Comparison of ENCODE assay signal across 1 cellular context in genomic region chr6:150363733-150364132, GRCh38.
TF ChIP-seq lines count a peak whose summit lies in the region.

No MANE protein-coding gene starts in this region.

TF ChIP-seq in K562, 482 proteins besides CTCF, POLR2A, EP300 and RAD21 (continued from another document):
- TF ChIP-seq, protein P1, sequence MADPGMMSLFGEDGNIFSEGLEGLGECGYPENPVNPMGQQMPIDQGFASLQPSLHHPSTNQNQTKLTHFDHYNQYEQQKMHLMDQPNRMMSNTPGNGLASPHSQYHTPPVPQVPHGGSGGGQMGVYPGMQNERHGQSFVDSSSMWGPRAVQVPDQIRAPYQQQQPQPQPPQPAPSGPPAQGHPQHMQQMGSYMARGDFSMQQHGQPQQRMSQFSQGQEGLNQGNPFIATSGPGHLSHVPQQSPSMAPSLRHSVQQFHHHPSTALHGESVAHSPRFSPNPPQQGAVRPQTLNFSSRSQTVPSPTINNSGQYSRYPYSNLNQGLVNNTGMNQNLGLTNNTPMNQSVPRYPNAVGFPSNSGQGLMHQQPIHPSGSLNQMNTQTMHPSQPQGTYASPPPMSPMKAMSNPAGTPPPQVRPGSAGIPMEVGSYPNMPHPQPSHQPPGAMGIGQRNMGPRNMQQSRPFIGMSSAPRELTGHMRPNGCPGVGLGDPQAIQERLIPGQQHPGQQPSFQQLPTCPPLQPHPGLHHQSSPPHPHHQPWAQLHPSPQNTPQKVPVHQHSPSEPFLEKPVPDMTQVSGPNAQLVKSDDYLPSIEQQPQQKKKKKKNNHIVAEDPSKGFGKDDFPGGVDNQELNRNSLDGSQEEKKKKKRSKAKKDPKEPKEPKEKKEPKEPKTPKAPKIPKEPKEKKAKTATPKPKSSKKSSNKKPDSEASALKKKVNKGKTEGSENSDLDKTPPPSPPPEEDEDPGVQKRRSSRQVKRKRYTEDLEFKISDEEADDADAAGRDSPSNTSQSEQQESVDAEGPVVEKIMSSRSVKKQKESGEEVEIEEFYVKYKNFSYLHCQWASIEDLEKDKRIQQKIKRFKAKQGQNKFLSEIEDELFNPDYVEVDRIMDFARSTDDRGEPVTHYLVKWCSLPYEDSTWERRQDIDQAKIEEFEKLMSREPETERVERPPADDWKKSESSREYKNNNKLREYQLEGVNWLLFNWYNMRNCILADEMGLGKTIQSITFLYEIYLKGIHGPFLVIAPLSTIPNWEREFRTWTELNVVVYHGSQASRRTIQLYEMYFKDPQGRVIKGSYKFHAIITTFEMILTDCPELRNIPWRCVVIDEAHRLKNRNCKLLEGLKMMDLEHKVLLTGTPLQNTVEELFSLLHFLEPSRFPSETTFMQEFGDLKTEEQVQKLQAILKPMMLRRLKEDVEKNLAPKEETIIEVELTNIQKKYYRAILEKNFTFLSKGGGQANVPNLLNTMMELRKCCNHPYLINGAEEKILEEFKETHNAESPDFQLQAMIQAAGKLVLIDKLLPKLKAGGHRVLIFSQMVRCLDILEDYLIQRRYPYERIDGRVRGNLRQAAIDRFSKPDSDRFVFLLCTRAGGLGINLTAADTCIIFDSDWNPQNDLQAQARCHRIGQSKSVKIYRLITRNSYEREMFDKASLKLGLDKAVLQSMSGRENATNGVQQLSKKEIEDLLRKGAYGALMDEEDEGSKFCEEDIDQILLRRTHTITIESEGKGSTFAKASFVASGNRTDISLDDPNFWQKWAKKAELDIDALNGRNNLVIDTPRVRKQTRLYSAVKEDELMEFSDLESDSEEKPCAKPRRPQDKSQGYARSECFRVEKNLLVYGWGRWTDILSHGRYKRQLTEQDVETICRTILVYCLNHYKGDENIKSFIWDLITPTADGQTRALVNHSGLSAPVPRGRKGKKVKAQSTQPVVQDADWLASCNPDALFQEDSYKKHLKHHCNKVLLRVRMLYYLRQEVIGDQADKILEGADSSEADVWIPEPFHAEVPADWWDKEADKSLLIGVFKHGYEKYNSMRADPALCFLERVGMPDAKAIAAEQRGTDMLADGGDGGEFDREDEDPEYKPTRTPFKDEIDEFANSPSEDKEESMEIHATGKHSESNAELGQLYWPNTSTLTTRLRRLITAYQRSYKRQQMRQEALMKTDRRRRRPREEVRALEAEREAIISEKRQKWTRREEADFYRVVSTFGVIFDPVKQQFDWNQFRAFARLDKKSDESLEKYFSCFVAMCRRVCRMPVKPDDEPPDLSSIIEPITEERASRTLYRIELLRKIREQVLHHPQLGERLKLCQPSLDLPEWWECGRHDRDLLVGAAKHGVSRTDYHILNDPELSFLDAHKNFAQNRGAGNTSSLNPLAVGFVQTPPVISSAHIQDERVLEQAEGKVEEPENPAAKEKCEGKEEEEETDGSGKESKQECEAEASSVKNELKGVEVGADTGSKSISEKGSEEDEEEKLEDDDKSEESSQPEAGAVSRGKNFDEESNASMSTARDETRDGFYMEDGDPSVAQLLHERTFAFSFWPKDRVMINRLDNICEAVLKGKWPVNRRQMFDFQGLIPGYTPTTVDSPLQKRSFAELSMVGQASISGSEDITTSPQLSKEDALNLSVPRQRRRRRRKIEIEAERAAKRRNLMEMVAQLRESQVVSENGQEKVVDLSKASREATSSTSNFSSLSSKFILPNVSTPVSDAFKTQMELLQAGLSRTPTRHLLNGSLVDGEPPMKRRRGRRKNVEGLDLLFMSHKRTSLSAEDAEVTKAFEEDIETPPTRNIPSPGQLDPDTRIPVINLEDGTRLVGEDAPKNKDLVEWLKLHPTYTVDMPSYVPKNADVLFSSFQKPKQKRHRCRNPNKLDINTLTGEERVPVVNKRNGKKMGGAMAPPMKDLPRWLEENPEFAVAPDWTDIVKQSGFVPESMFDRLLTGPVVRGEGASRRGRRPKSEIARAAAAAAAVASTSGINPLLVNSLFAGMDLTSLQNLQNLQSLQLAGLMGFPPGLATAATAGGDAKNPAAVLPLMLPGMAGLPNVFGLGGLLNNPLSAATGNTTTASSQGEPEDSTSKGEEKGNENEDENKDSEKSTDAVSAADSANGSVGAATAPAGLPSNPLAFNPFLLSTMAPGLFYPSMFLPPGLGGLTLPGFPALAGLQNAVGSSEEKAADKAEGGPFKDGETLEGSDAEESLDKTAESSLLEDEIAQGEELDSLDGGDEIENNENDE (IDR thresholded peaks at IDR 0.05; ENCODE audit: low read depth, low read length) = no peak
- no peak for TF ChIP-seq MYC (IDR thresholded peaks at IDR 0.05; ENCODE audit: low read depth, low read length)
- TF ChIP-seq MYC (CRISPR knock-in tag; IDR thresholded peaks at IDR 0.05; ENCODE audit: borderline replicate concordance, low read depth) = no peak
- no peak for TF ChIP-seq ZNF239 (CRISPR knock-in tag; IDR thresholded peaks at IDR 0.05)
- no peak for TF ChIP-seq AFF4 (CRISPR knock-in tag; IDR thresholded peaks at IDR 0.05)
- TF ChIP-seq TRIM25 (IDR thresholded peaks at IDR 0.05; ENCODE audit: borderline replicate concordance) = no peak
- TF ChIP-seq PKNOX1 (IDR thresholded peaks at IDR 0.05) = peak; percentile 83
- TF ChIP-seq ZNF408 (CRISPR knock-in tag; IDR thresholded peaks at IDR 0.05; ENCODE audit: low read depth) = no peak
- TF ChIP-seq, protein P2, sequence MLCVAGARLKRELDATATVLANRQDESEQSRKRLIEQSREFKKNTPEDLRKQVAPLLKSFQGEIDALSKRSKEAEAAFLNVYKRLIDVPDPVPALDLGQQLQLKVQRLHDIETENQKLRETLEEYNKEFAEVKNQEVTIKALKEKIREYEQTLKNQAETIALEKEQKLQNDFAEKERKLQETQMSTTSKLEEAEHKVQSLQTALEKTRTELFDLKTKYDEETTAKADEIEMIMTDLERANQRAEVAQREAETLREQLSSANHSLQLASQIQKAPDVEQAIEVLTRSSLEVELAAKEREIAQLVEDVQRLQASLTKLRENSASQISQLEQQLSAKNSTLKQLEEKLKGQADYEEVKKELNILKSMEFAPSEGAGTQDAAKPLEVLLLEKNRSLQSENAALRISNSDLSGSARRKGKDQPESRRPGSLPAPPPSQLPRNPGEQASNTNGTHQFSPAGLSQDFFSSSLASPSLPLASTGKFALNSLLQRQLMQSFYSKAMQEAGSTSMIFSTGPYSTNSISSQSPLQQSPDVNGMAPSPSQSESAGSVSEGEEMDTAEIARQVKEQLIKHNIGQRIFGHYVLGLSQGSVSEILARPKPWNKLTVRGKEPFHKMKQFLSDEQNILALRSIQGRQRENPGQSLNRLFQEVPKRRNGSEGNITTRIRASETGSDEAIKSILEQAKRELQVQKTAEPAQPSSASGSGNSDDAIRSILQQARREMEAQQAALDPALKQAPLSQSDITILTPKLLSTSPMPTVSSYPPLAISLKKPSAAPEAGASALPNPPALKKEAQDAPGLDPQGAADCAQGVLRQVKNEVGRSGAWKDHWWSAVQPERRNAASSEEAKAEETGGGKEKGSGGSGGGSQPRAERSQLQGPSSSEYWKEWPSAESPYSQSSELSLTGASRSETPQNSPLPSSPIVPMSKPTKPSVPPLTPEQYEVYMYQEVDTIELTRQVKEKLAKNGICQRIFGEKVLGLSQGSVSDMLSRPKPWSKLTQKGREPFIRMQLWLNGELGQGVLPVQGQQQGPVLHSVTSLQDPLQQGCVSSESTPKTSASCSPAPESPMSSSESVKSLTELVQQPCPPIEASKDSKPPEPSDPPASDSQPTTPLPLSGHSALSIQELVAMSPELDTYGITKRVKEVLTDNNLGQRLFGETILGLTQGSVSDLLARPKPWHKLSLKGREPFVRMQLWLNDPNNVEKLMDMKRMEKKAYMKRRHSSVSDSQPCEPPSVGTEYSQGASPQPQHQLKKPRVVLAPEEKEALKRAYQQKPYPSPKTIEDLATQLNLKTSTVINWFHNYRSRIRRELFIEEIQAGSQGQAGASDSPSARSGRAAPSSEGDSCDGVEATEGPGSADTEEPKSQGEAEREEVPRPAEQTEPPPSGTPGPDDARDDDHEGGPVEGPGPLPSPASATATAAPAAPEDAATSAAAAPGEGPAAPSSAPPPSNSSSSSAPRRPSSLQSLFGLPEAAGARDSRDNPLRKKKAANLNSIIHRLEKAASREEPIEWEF (CRISPR knock-in tag; IDR thresholded peaks at IDR 0.05) = no peak
- TF ChIP-seq TCFL5 (CRISPR knock-in tag; conservative IDR thresholded peaks at IDR 0.05) = no peak
TF ChIP-seq in K562: peak in this region for 11.
